Comparison of ENCODE assay signal across 27 cellular contexts in genomic region chr1:186804669-186805068, GRCh38.
"Had no signal": no experiment of that assay in that cellular context is flagged by ENCODE, and none has a peak within 500 bp of the region (broad histone marks: within the 10 kb centered on the region; RNA-seq: fewer than 3 reads in every experiment).

No MANE protein-coding gene starts in this region.

- FAIRE-seq: urothelium cell line had no signal

- H3K9me3 ChIP-seq: stomach, suprapubic skin, testis, thoracic aorta, thyroid gland, tibial artery, tibial nerve, transverse colon, upper lobe of left lung, upper lobe of right lung, uterus, vagina had no signal

- H3K27me3 ChIP-seq: stomach, suprapubic skin, testis, thyroid gland, tibial artery, tibial nerve, transverse colon, upper lobe of left lung, upper lobe of right lung, uterus, vagina had no signal

- H3K27ac ChIP-seq: stomach, suprapubic skin, testis, thoracic aorta, thyroid gland, tibial artery, tibial nerve, transverse colon, upper lobe of left lung, upper lobe of right lung, uterus, vagina had no signal

- H3K4me3 ChIP-seq: stomach, suprapubic skin, testis, thoracic aorta, thyroid gland, tibial artery, tibial nerve, transverse colon, upper lobe of left lung, upper lobe of right lung, uterus, vagina had no signal

- ATAC-seq: stimulated activated effector memory CD8-positive, alpha-beta T cell treated with anti-CD3 and anti-CD28 coated beads, Interleukin-12 subunit alpha, Interleukin-12 subunit beta, amount 100 ng/mL, for 72 hours; stimulated activated memory B cell treated with anti-CD40 and anti-IgM and Interleukin-4, amounts not matched to agents 10 μg/mL and 1 μg/mL and 100 μg/mL, for 72 hours; stimulated activated naive B cell treated with anti-CD40 and anti-IgM and Interleukin-4, amounts not matched to agents 10 μg/mL and 1 μg/mL and 100 μg/mL, for 72 hours; stimulated activated naive CD8-positive, alpha-beta T cell treated with anti-CD3 and anti-CD28 coated beads, Interleukin-15, amount 100 ng/mL, for 72 hours; stimulated activated naive CD8-positive, alpha-beta T cell treated with anti-CD3 and anti-CD28 coated beads, Interleukin-15, Interleukin-2, amounts not matched to agents 100 U/mL and 50 U/mL, for 24 hours; upper lobe of right lung had no signal

- DNase-seq: stimulated activated CD4-positive, alpha-beta T cell treated with anti-CD3 and anti-CD28 coated beads, Interleukin-2, amount 100 ng/mL, for 48 hours; stimulated activated CD4-positive, alpha-beta T cell treated with anti-CD3 and anti-CD28 coated beads, Interleukin-4, amount 100 ng/mL, for 1 hour; stimulated activated CD4-positive, alpha-beta T cell treated with anti-CD3 and anti-CD28 coated beads, Interleukin-4, amount 100 ng/mL, for 24 hours; stimulated activated CD4-positive, alpha-beta T cell treated with anti-CD3 and anti-CD28 coated beads, Interleukin-4, amount 100 ng/mL, for 4 hours; stimulated activated CD8-positive, alpha-beta memory T cell treated with anti-CD3 and anti-CD28 coated beads, Interleukin-4, amount 100 ng/mL, for 48 hours; stimulated activated naive B cell treated with anti-CD40 and anti-IgM and Interleukin-4, amounts not matched to agents 10 μg/mL and 1 μg/mL and 100 μg/mL, for 72 hours; stimulated activated naive CD4-positive, alpha-beta T cell; stimulated activated naive CD4-positive, alpha-beta T cell treated with Interleukin-2 at 50 U/mL for 16 hours; stimulated activated naive CD8-positive, alpha-beta T cell treated with anti-CD3 and anti-CD28 coated beads, Interleukin-15, amount 100 ng/mL, for 72 hours; stimulated activated naive CD8-positive, alpha-beta T cell treated with anti-CD3 and anti-CD28 coated beads, Interleukin-15, Interleukin-2, amounts not matched to agents 100 U/mL and 50 U/mL, for 24 hours; stomach; substantia nigra; testis; thyroid gland; tibial artery; transverse colon; trophoblast cell; upper lobe of left lung; upper lobe of right lung; uterus had no signal

- H3K4me1 ChIP-seq: stomach, suprapubic skin, testis, thyroid gland, tibial artery, tibial nerve, upper lobe of right lung, uterus, vagina had no signal

- H3K36me3 ChIP-seq: stomach, suprapubic skin, thoracic aorta, thyroid gland, tibial artery, tibial nerve, transverse colon, upper lobe of left lung, upper lobe of right lung, uterus, vagina had no signal
